32 cellular contexts compared by ENCODE assay signal in the genomic region with DNA sequence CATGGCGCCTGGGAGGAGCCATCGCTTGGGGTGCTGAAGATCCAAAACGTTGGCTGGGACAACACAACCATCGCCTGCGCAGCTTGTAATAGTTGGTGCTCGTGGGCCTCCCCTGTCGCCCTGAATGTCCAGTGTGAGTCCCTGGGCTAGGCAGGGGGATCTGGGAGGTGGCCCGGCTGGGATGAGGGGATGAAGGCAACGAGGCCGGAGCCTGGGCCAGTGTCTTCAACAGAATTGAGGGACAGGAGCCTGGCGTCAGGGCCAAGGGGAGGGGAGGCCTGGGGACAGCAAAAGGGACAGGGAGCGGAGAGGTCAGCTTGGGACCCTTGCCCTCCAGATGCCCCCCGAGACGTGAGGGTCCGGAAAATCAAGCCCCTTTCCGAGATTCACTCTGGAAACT. TPM values are rescaled to one million over a fixed set of nuclear protein-coding genes. Genes with fewer than 3 reads are reported as not detected.
A peak's percentile ranks its signal among the peaks of the same experiment; 100 is the strongest.
DNase-seq lines count a peak whose midpoint lies in the region; ATAC-seq and TF ChIP-seq lines count a peak whose summit lies in the region.
"Had no signal": no experiment of that assay in that cellular context is flagged by ENCODE, and none has a peak within 500 bp of the region (broad histone marks: within the 10 kb centered on the region; RNA-seq: fewer than 3 reads in every experiment).

No MANE protein-coding gene starts in this region.

- 81 to 82% methylated on average over 16 of the region's 16 CpGs for WGBS in aorta, 2 donors
- WGBS in mesenchymal stem cell: 71% methylated on average over 16 of the region's 16 CpGs

- H3K4ac ChIP-seq in mesenchymal stem cell (ENCODE audit: low read depth in 1 of 2, low read length in 2 of 2): no peak overlapping the region

- POLR2A ChIA-PET in activated B cell treated with CpG ODN at 0.5 μM for 24 hours (lab: Charles Lee): interaction anchor here (1.4 to 2.9 kb wide), 2 partner anchors 8 to 9 kb away, joined by 3 to 23 read pairs; no protein-coding TSS in a partner anchor

- no peaks in the 10 kb centered on the region for H3K9me3 Mint-ChIP-seq in natural killer cell treated with Interleukin-12 subunit alpha and Interleukin-12 subunit beta and Interleukin-15 and Interleukin-18, amount 100 ng/mL, for 72 hours
- H3K9me3 Mint-ChIP-seq in natural killer cell: no peaks in the 10 kb centered on the region
- H3K9me3 Mint-ChIP-seq in activated B cell treated with CpG ODN at 0.5 μM for 24 hours: no peaks in the 10 kb centered on the region
- H3K9me3 Mint-ChIP-seq in nephron progenitor cell: no peaks in the 10 kb centered on the region
- H3K9me3 Mint-ChIP-seq: CD8-positive, alpha-beta memory T cell had no signal

- H3K4me3 ChIP-seq in aorta (ENCODE audit: low read length in 2 of 2) (no peak overlapping the region), mesenchymal stem cell (ENCODE audit: insufficient read depth in 1 of 2, low read depth in 1 of 2, low read length in 2 of 2) (no peak overlapping the region)
- H3K4me3 ChIP-seq: PC-9 had no signal

- peaks cover 11 to 15% of the 10 kb centered on the region in 2 donors for H3K27me3 Mint-ChIP-seq in natural killer cell treated with Interleukin-12 subunit alpha and Interleukin-12 subunit beta and Interleukin-15 and Interleukin-18, amount 100 ng/mL, for 72 hours
- H3K27me3 Mint-ChIP-seq in natural killer cell (ENCODE audit: low read depth in 2 of 2) (peaks cover 0 to 8% of the 10 kb centered on the region in 2 donors), activated B cell treated with CpG ODN at 0.5 μM for 24 hours (no peaks in the 10 kb centered on the region), nephron progenitor cell (ENCODE audit: low read depth, poor library complexity) (peaks cover 33% of the 10 kb centered on the region)

- H3K9me3 ChIP-seq in aorta (ENCODE audit: control insufficient read depth, low read length) (no peaks in the 10 kb centered on the region), mesenchymal stem cell (ENCODE audit: control insufficient read depth, low read length) (no peaks in the 10 kb centered on the region)

- no peak for ATAC-seq in natural killer cell treated with Interleukin-12 subunit alpha and Interleukin-12 subunit beta and Interleukin-15 and Interleukin-18, amount 100 ng/mL, for 72 hours
- ATAC-seq in natural killer cell (no peak), activated B cell treated with CpG ODN at 0.5 μM for 24 hours (ENCODE audit: low read depth) (no peak), aorta (ENCODE audit: low FRiP score) (no peak), HG03045 (IDR thresholded peaks at IDR 0.05; ENCODE audit: unreplicated experiment) (no peak)

- no peaks in the 10 kb centered on the region for H3K36me3 ChIP-seq in aorta (ENCODE audit: control insufficient read depth in 1 of 2, insufficient read depth in 2 of 2, low read length in 1 of 2)
- H3K36me3 ChIP-seq in mesenchymal stem cell (ENCODE audit: control insufficient read depth in 1 of 2, insufficient read depth in 2 of 2, low read depth in 1 of 2, low read length in 2 of 2): no peaks in the 10 kb centered on the region

- no peak overlapping the region for H2BK120ac ChIP-seq in mesenchymal stem cell (ENCODE audit: low read depth, low read length)

- H3K79me1 ChIP-seq in mesenchymal stem cell (replicated peaks; ENCODE audit: low read length, poor library complexity, severe bottlenecking): no peaks in the 10 kb centered on the region

- intact Hi-C loops in natural killer cell (cut with micrococcal nuclease) (no loop called here), activated B cell treated with CpG ODN at 0.5 μM for 24 hours (cut with micrococcal nuclease) (loop anchor here (10.0 kb wide), 1 partner anchor 276 kb away; no protein-coding TSS in a partner anchor), aorta (cut with DNase I) (no loop called here)

- H3K4me1 ChIP-seq in aorta (ENCODE audit: control insufficient read depth in 1 of 2, insufficient read depth in 2 of 2, low read length in 2 of 2) (no peaks in the 10 kb centered on the region), mesenchymal stem cell (ENCODE audit: control insufficient read depth, insufficient read depth, low read depth, low read length) (no peaks in the 10 kb centered on the region)

- no peak overlapping the region for H3K4me2 ChIP-seq in mesenchymal stem cell (ENCODE audit: low read length, poor library complexity, severe bottlenecking)
- H3K4me2 ChIP-seq: PC-9 had no signal

- peaks cover 16 to 23% of the 10 kb centered on the region in 2 donors for H3K4me1 Mint-ChIP-seq in natural killer cell treated with Interleukin-12 subunit alpha and Interleukin-12 subunit beta and Interleukin-15 and Interleukin-18, amount 100 ng/mL, for 72 hours (ENCODE audit: low read depth in 2 of 2)
- H3K4me1 Mint-ChIP-seq in natural killer cell: peaks cover 0 to under 1% of the 10 kb centered on the region in 2 donors
- H3K4me1 Mint-ChIP-seq in activated B cell treated with CpG ODN at 0.5 μM for 24 hours: peaks cover 82% of the 10 kb centered on the region
- peaks cover 36% of the 10 kb centered on the region for H3K4me1 Mint-ChIP-seq in nephron progenitor cell

- no peak overlapping the region for H3K18ac ChIP-seq in mesenchymal stem cell (ENCODE audit: low read depth in 1 of 2, low read length in 2 of 2)

- H3K9ac ChIP-seq in mesenchymal stem cell (ENCODE audit: low read length): no peak overlapping the region

- no peak overlapping the region for H3K4me3 Mint-ChIP-seq in natural killer cell treated with Interleukin-12 subunit alpha and Interleukin-12 subunit beta and Interleukin-15 and Interleukin-18, amount 100 ng/mL, for 72 hours
- H3K4me3 Mint-ChIP-seq in natural killer cell (no peak overlapping the region), activated B cell treated with CpG ODN at 0.5 μM for 24 hours (no peak overlapping the region), nephron progenitor cell (no peak overlapping the region)
- H3K4me3 Mint-ChIP-seq: CD14-positive monocyte; CD8-positive, alpha-beta memory T cell had no signal

- peak; percentile 41 for DNase-seq in natural killer cell treated with Interleukin-12 subunit alpha and Interleukin-12 subunit beta and Interleukin-15 and Interleukin-18, amount 100 ng/mL, for 72 hours (ENCODE audit: low spot score)
- DNase-seq in natural killer cell: no peak
- DNase-seq in activated B cell treated with CpG ODN at 0.5 μM for 24 hours: no peak
- no peak for DNase-seq in nephron progenitor cell
- peak; percentile 23 to 75 for DNase-seq in aorta
- DNase-seq in pons (ENCODE audit: low spot score): no peak
- no peak for DNase-seq in mesenchymal stem cell
- DNase-seq: AML-193; CD8-positive, alpha-beta memory T cell; DMS 273 treated with DMSO at 0.1 percent for 48 hours; DMS79; GF-D8; H7; KBM-7; MV-4-11; NCI-H1105; NCI-H146; NCI-H1930; NCI-H2107; NCI-H446; NCI-H524 treated with DMSO at 0.1 percent for 48 hours; NCI-H82; NK-92 treated with Interleukin-12 subunit alpha and Interleukin-12 subunit beta, amount 100 ng/mL, for 24 hours; PC-9; SHP77 had no signal

- H2AFZ ChIP-seq in mesenchymal stem cell (ENCODE audit: low read depth, low read length): no peak overlapping the region
- H2AFZ ChIP-seq: PC-9 had no signal

- no peak overlapping the region for H4K91ac ChIP-seq in mesenchymal stem cell (ENCODE audit: low read length)

- no peak overlapping the region for H3K27ac Mint-ChIP-seq in natural killer cell treated with Interleukin-12 subunit alpha and Interleukin-12 subunit beta and Interleukin-15 and Interleukin-18, amount 100 ng/mL, for 72 hours
- H3K27ac Mint-ChIP-seq in natural killer cell: no peak overlapping the region
- H3K27ac Mint-ChIP-seq in activated B cell treated with CpG ODN at 0.5 μM for 24 hours: peak overlapping the region; percentile 37
- H3K27ac Mint-ChIP-seq in nephron progenitor cell: peak overlapping the region; percentile 48

- no peak overlapping the region for H2AK5ac ChIP-seq in mesenchymal stem cell (ENCODE audit: low read length, severe bottlenecking)

- H3K23ac ChIP-seq in mesenchymal stem cell (ENCODE audit: low read length in 2 of 2): no peak overlapping the region

- H3K36me3 Mint-ChIP-seq in natural killer cell treated with Interleukin-12 subunit alpha and Interleukin-12 subunit beta and Interleukin-15 and Interleukin-18, amount 100 ng/mL, for 72 hours: no peaks in the 10 kb centered on the region
- H3K36me3 Mint-ChIP-seq in natural killer cell: no peaks in the 10 kb centered on the region
- peaks cover 92% of the 10 kb centered on the region for H3K36me3 Mint-ChIP-seq in activated B cell treated with CpG ODN at 0.5 μM for 24 hours (ENCODE audit: low read depth)
- H3K36me3 Mint-ChIP-seq in nephron progenitor cell (ENCODE audit: low read depth): no peaks in the 10 kb centered on the region
- H3K36me3 Mint-ChIP-seq: CD8-positive, alpha-beta memory T cell had no signal

- H3K27me3 ChIP-seq in aorta (ENCODE audit: control insufficient read depth in 1 of 2, insufficient read depth in 2 of 2, low read length in 1 of 2) (no peaks in the 10 kb centered on the region), mesenchymal stem cell (ENCODE audit: control insufficient read depth in 1 of 2, insufficient read depth in 1 of 2, low read length in 2 of 2) (peaks cover 0 to 47% of the 10 kb centered on the region in 2 experiments)

- H4K8ac ChIP-seq in mesenchymal stem cell (ENCODE audit: low read length): no peak overlapping the region

- no peak overlapping the region for H3K27ac ChIP-seq in aorta (ENCODE audit: low read depth in 1 of 2, low read length in 2 of 2)
- H3K27ac ChIP-seq in mesenchymal stem cell (ENCODE audit: low read length, poor library complexity, severe bottlenecking): no peak overlapping the region
- H3K27ac ChIP-seq: PC-9 had no signal

- no peak overlapping the region for H2BK5ac ChIP-seq in mesenchymal stem cell (ENCODE audit: low read depth, low read length, poor library complexity, severe bottlenecking)

- no peak overlapping the region for H3K14ac ChIP-seq in mesenchymal stem cell (ENCODE audit: low read length in 2 of 2)

- no peak overlapping the region for H2BK15ac ChIP-seq in mesenchymal stem cell (ENCODE audit: low read depth, poor library complexity, severe bottlenecking)

- CTCF ChIA-PET in activated B cell treated with CpG ODN at 0.5 μM for 24 hours (lab: Charles Lee): no interaction called here

- TF ChIP-seq CTCF in natural killer cell (IDR thresholded peaks at IDR 0.05) (no peak), activated B cell treated with CpG ODN at 0.5 μM for 24 hours (IDR thresholded peaks at IDR 0.05) (no peak), nephron progenitor cell (IDR thresholded peaks at IDR 0.05) (no peak)

- H2BK12ac ChIP-seq in mesenchymal stem cell (ENCODE audit: low read length in 2 of 2): no peak overlapping the region

RNA-seq across cellular contexts. Expression of a gene that starts 6.7 kb away (rescaled TPM):
- total RNA-seq in natural killer cell treated with Interleukin-12 subunit alpha and Interleukin-12 subunit beta and Interleukin-15 and Interleukin-18, amount 100 ng/mL, for 72 hours: under 1 TPM; 0.19 to 0.36 TPM
- total RNA-seq in natural killer cell: under 1 TPM in 2 of 3 donors, not detected in 1; 0.30 to 0.47 TPM
- 5.1 and 6.0 TPM in 2 replicates for total RNA-seq in activated B cell treated with CpG ODN at 0.5 μM for 24 hours
- not detected for total RNA-seq in aorta
- not detected for polyA plus RNA-seq in aorta
- polyA plus RNA-seq in mesenchymal stem cell (2013, experiment 1 of 2): not detected
- not detected for polyA plus RNA-seq in mesenchymal stem cell (2013, experiment 2 of 2)
- total RNA-seq: CD8-positive, alpha-beta memory T cell; H7; LHCN-M2; MCF 10A; RPMI7951; SK-MEL-5 had no signal
- polyA plus RNA-seq: AG04450; CD14-positive monocyte; CD8-positive, alpha-beta memory T cell had no signal

RNA-seq across cellular contexts. Expression of a gene that starts 12.0 kb away (rescaled TPM):
- 10 to 100 TPM in 1 of 2 donors, 1 to 10 TPM in 1; 1.1 to 15.0 TPM for total RNA-seq in natural killer cell treated with Interleukin-12 subunit alpha and Interleukin-12 subunit beta and Interleukin-15 and Interleukin-18, amount 100 ng/mL, for 72 hours
- total RNA-seq in natural killer cell (1 to 10 TPM; 4.3 to 7.0 (median 6.0) TPM), activated B cell treated with CpG ODN at 0.5 μM for 24 hours (920 and 1,096 TPM in 2 replicates), aorta (1 to 10 TPM; 2.9 to 3.1 TPM)
- polyA plus RNA-seq in aorta: under 1 TPM in 1 of 2 donors, not detected in 1; 0.75 TPM
- polyA plus RNA-seq in mesenchymal stem cell (2013, experiment 1 of 2): 0.21 TPM
- 0.10 TPM for polyA plus RNA-seq in mesenchymal stem cell (2013, experiment 2 of 2)
- total RNA-seq: H7 had no signal
- polyA plus RNA-seq: AG04450; CD8-positive, alpha-beta memory T cell had no signal

RNA-seq across cellular contexts. Expression of a gene that starts 17.3 kb away (rescaled TPM):
- under 1 TPM in 1 of 2 donors, not detected in 1; 0.62 TPM for total RNA-seq in natural killer cell treated with Interleukin-12 subunit alpha and Interleukin-12 subunit beta and Interleukin-15 and Interleukin-18, amount 100 ng/mL, for 72 hours
- total RNA-seq in natural killer cell: 1 to 10 TPM in 1 of 3 donors, under 1 TPM in 1, not detected in 1; 0.92 to 2.7 TPM
- total RNA-seq in activated B cell treated with CpG ODN at 0.5 μM for 24 hours: 0.16 TPM in 1 of 2 replicates, not detected in the other
- total RNA-seq in aorta: under 1 TPM; 0.32 to 0.39 TPM
- polyA plus RNA-seq in aorta: not detected
- 0.23 TPM for polyA plus RNA-seq in mesenchymal stem cell (2013, experiment 1 of 2)
- 0.12 TPM for polyA plus RNA-seq in mesenchymal stem cell (2013, experiment 2 of 2)
- total RNA-seq: CD8-positive, alpha-beta memory T cell; H7; LHCN-M2; MCF 10A; PC-9; RPMI7951; SK-MEL-5 had no signal
- polyA plus RNA-seq: AG04450; CD8-positive, alpha-beta memory T cell had no signal

RNA-seq across cellular contexts. Expression of a gene that starts 29.9 kb away (rescaled TPM):
- total RNA-seq in natural killer cell treated with Interleukin-12 subunit alpha and Interleukin-12 subunit beta and Interleukin-15 and Interleukin-18, amount 100 ng/mL, for 72 hours: under 1 TPM in 1 of 2 donors, not detected in 1; 0.56 TPM
- total RNA-seq in natural killer cell: 1 to 10 TPM in 1 of 3 donors, under 1 TPM in 1, not detected in 1; 0.19 to 1.5 TPM
- total RNA-seq in activated B cell treated with CpG ODN at 0.5 μM for 24 hours: not detected in 2 replicates
- total RNA-seq in aorta: not detected
- not detected for polyA plus RNA-seq in aorta
- 0.06 TPM for polyA plus RNA-seq in mesenchymal stem cell (2013, experiment 1 of 2)
- 0.08 TPM for polyA plus RNA-seq in mesenchymal stem cell (2013, experiment 2 of 2)
- total RNA-seq: CD8-positive, alpha-beta memory T cell; H7; LHCN-M2; MCF 10A; PC-9; RPMI7951; SK-MEL-5 had no signal
- polyA plus RNA-seq: AG04450; CD8-positive, alpha-beta memory T cell had no signal

RNA-seq across cellular contexts. Expression of a gene that starts 49.0 kb away (rescaled TPM):
- total RNA-seq in natural killer cell treated with Interleukin-12 subunit alpha and Interleukin-12 subunit beta and Interleukin-15 and Interleukin-18, amount 100 ng/mL, for 72 hours: under 1 TPM in 1 of 2 donors, not detected in 1; 0.38 TPM
- not detected for total RNA-seq in natural killer cell
- total RNA-seq in activated B cell treated with CpG ODN at 0.5 μM for 24 hours: 0.22 and 0.31 TPM in 2 replicates
- total RNA-seq in aorta: under 1 TPM in 1 of 2 donors, not detected in 1; 0.42 TPM
- polyA plus RNA-seq in aorta: not detected
- polyA plus RNA-seq in mesenchymal stem cell (2013, experiment 1 of 2): not detected
- not detected for polyA plus RNA-seq in mesenchymal stem cell (2013, experiment 2 of 2)
- total RNA-seq: CD8-positive, alpha-beta memory T cell; LHCN-M2; MCF 10A; RPMI7951; SK-MEL-5 had no signal
- polyA plus RNA-seq: AG04450, CD14-positive monocyte had no signal

Comparison
In these comparisons a context has a peak if more than half of its experiments do, and no peak if none do; other contexts are left out.
1. DNase-seq: peak in natural killer cell treated with Interleukin-12 subunit alpha and Interleukin-12 subunit beta and Interleukin-15 and Interleukin-18, amount 100 ng/mL, for 72 hours (single experiment) and aorta (2 of 2); none in natural killer cell (single experiment), activated B cell treated with CpG ODN at 0.5 μM for 24 hours (single experiment), nephron progenitor cell (single experiment), pons (single experiment) and mesenchymal stem cell (single experiment).
2. H3K27ac Mint-ChIP-seq: peak in activated B cell treated with CpG ODN at 0.5 μM for 24 hours (single experiment) and nephron progenitor cell (single experiment); none in natural killer cell treated with Interleukin-12 subunit alpha and Interleukin-12 subunit beta and Interleukin-15 and Interleukin-18, amount 100 ng/mL, for 72 hours (0 of 2) and natural killer cell (0 of 2).
3. RNA of a gene that starts 12.0 kb away (total RNA-seq): 920 to 1,096 TPM in activated B cell treated with CpG ODN at 0.5 μM for 24 hours; 1.1 to 15.0 TPM in natural killer cell treated with Interleukin-12 subunit alpha and Interleukin-12 subunit beta and Interleukin-15 and Interleukin-18, amount 100 ng/mL, for 72 hours, 4.3 to 7.0 TPM in natural killer cell and 2.9 to 3.1 TPM in aorta; every median in the first group is over 10 times any median in the second.